1 cellular context compared by ENCODE assay signal in genomic region chr11:2934057-2934550, GRCh38.
TF ChIP-seq lines count a peak whose summit lies in the region.

No MANE protein-coding gene starts in this region.

TF ChIP-seq in IMR-90, 13 proteins besides CTCF, POLR2A, EP300 and RAD21:
- TF ChIP-seq RCOR1 (IDR thresholded peaks at IDR 0.05; ENCODE audit: insufficient replicate concordance, low read length) (no peak), MAFK (IDR thresholded peaks at IDR 0.05; ENCODE audit: low read depth, low read length) (no peak)
